In the genomic region with DNA sequence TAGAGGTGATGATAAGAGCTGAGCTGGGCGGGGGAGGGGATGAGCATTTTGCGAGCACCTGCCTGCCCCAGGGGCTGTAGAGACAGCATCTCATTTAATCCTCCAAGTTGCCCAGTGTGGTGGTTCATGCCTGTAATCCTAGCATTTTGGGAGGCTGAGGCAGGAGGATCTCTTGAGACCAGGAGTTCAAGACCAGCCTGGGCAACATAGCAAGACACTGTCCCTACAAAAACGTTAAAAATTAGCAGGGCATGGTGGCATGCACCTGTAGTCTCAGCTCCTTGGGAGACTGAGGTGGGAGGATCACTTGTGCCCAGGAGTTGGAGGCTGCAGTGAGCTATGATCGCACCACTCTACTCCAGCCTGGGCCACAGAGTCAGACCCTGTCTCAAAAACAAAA, we compare ENCODE assay signal across 18 cellular contexts. TPM values are rescaled to one million over a fixed set of nuclear protein-coding genes. Genes with fewer than 3 reads are reported as not detected.
"Had no signal": no experiment of that assay in that cellular context is flagged by ENCODE, and none has a peak within 500 bp of the region (broad histone marks: within the 10 kb centered on the region; RNA-seq: fewer than 3 reads in every experiment).

No MANE protein-coding gene starts in this region.

RNA-seq across cellular contexts. Expression of gene KPNA7, which starts 25.0 kb away (rescaled TPM):
- total RNA-seq: activated naive CD8-positive, alpha-beta T cell treated with anti-CD3 and anti-CD28 coated beads for 36 hours; activated naive CD8-positive, alpha-beta T cell treated with anti-CD3 and anti-CD28 coated beads, Interleukin-2, amount 10 ng/mL, durations not matched to agents 7 days and 5 days; activated T-cell treated with anti-CD3 and anti-CD28 coated beads, Interleukin-2, amount 50 U/mL, for 4 hours; activated T-helper 1 cell treated with anti-CD3 and anti-CD28 coated beads, Interleukin-12 subunit alpha, Interleukin-12 subunit beta, Interleukin-2, Interleukin-4 antibody, amounts not matched to agents 30 ng/mL and 10 ng/mL and 1 ng/mL, durations not matched to agents 14 hours and 24 hours and 36 hours; activated T-helper 17 cell treated with anti-CD3 and anti-CD28 coated beads, Interleukin-2, amount 50 U/mL, for 72 hours; activated T-helper 2 cell treated with anti-CD3 and anti-CD28 coated beads, Interferon-gamma antibody, Interleukin-2, Interleukin-4, amounts not matched to agents 10 μg/mL and 5 μg/mL and 100 μg/mL, durations not matched to agents 14 hours and 24 hours and 36 hours; adrenal gland; aorta; ascending aorta; astrocyte; cardiac muscle cell; cardiac septum; cerebellum; chondrocyte had no signal
- polyA plus RNA-seq: aorta, cardiac muscle cell had no signal

RNA-seq across cellular contexts. Expression of gene MYH16, which starts 39.7 kb away (rescaled TPM):
- total RNA-seq: activated naive CD4-positive, alpha-beta T cell treated with anti-CD3 and anti-CD28 coated beads for 36 hours; activated naive CD8-positive, alpha-beta T cell treated with anti-CD3 and anti-CD28 coated beads for 36 hours; activated naive CD8-positive, alpha-beta T cell treated with anti-CD3 and anti-CD28 coated beads, Interleukin-2, amount 10 ng/mL, durations not matched to agents 7 days and 5 days; activated T-cell treated with anti-CD3 and anti-CD28 coated beads, Interleukin-2, amount 50 U/mL, for 4 hours; activated T-cell treated with anti-CD3 and anti-CD28 coated beads, Interleukin-2, amount 50 U/mL, for 72 hours; activated T-helper 1 cell treated with anti-CD3 and anti-CD28 coated beads, Interleukin-12 subunit alpha, Interleukin-12 subunit beta, Interleukin-2, Interleukin-4 antibody, amounts not matched to agents 30 ng/mL and 10 ng/mL and 1 ng/mL, durations not matched to agents 14 hours and 24 hours and 36 hours; activated T-helper 17 cell treated with anti-CD3 and anti-CD28 coated beads, Interleukin-2, amount 50 U/mL, for 72 hours; activated T-helper 2 cell treated with anti-CD3 and anti-CD28 coated beads, Interferon-gamma antibody, Interleukin-2, Interleukin-4, amounts not matched to agents 10 μg/mL and 5 μg/mL and 100 μg/mL, durations not matched to agents 14 hours and 24 hours and 36 hours; adrenal gland; ascending aorta; breast epithelium; cardiac muscle cell; cardiac septum; cerebellum; chondrocyte had no signal
- polyA plus RNA-seq: adipose tissue, aorta had no signal
